1 cellular context compared by ENCODE assay signal in the genomic region with DNA sequence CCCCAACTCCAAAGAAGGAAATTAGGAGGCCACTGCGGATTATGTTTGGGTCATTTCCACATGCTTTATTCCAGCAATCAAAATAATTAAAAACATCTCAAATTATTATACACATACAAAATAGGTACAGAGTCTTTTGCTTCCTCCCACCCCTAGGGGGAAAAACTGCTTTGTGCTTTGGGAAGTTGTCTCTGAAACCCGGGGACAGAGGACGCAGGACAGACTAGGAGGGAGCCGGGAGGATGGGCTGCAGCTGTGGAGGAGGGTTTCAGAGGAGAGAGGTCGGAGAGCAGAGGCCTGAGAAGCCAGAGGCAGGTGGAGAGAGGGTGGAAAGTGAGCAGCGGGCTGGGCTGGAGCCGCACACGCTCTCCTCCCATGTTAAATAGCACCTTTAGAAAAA.
TF ChIP-seq lines count a peak whose summit lies in the region.

No MANE protein-coding gene starts in this region.

TF ChIP-seq in HCT116, 20 proteins besides CTCF, POLR2A, EP300 and RAD21 (continued from another document):
- no peak for TF ChIP-seq ZBTB33 (IDR thresholded peaks at IDR 0.05; ENCODE audit: extremely low read depth, insufficient replicate concordance, low read length)
- no peak for TF ChIP-seq ELF1 (IDR thresholded peaks at IDR 0.05; ENCODE audit: borderline replicate concordance, low read depth)
- no peak for TF ChIP-seq TCF7L2 (IDR thresholded peaks at IDR 0.05; ENCODE audit: borderline replicate concordance, extremely low read depth, insufficient read depth, insufficient read length)
